Comparison of ENCODE assay signal across 1 cellular context in genomic region chr1:155254228-155254713, GRCh38.
TF ChIP-seq lines count a peak whose summit lies in the region.

No MANE protein-coding gene starts in this region.

TF ChIP-seq in endothelial cell of umbilical vein, 7 proteins besides CTCF, POLR2A, EP300 and RAD21:
- no peak for TF ChIP-seq GATA2 (IDR thresholded peaks at IDR 0.05; ENCODE audit: insufficient read depth, insufficient read length, low read depth, low read length)
- TF ChIP-seq MYC (IDR thresholded peaks at IDR 0.05; ENCODE audit: low read depth, low read length): no peak
- no peak for TF ChIP-seq JUN (IDR thresholded peaks at IDR 0.05; ENCODE audit: borderline replicate concordance, insufficient read depth, insufficient read length, low read depth)
- no peak for TF ChIP-seq MAX (IDR thresholded peaks at IDR 0.05; ENCODE audit: insufficient read depth, insufficient read length)
- TF ChIP-seq FOS (IDR thresholded peaks at IDR 0.05; ENCODE audit: borderline replicate concordance, insufficient read depth, low read length): no peak
- no peak for TF ChIP-seq POLR2AphosphoS5 (IDR thresholded peaks at IDR 0.05; ENCODE audit: insufficient read depth, low read depth, low read length)
- TF ChIP-seq EZH2 (IDR thresholded peaks at IDR 0.05; ENCODE audit: borderline replicate concordance, low read depth, low read length, severe bottlenecking): no peak
